1 cellular context compared by ENCODE assay signal in genomic region chr1:222736972-222737371, GRCh38.
TF ChIP-seq lines count a peak whose summit lies in the region.

TSS of gene FAM177B (plus strand) at chr1:222737202. CDS start at chr1:222746546, 9,344 bp downstream.

TF ChIP-seq in GM23338, 12 proteins besides CTCF, POLR2A, EP300 and RAD21 (continued from another document):
- TF ChIP-seq, protein P1, sequence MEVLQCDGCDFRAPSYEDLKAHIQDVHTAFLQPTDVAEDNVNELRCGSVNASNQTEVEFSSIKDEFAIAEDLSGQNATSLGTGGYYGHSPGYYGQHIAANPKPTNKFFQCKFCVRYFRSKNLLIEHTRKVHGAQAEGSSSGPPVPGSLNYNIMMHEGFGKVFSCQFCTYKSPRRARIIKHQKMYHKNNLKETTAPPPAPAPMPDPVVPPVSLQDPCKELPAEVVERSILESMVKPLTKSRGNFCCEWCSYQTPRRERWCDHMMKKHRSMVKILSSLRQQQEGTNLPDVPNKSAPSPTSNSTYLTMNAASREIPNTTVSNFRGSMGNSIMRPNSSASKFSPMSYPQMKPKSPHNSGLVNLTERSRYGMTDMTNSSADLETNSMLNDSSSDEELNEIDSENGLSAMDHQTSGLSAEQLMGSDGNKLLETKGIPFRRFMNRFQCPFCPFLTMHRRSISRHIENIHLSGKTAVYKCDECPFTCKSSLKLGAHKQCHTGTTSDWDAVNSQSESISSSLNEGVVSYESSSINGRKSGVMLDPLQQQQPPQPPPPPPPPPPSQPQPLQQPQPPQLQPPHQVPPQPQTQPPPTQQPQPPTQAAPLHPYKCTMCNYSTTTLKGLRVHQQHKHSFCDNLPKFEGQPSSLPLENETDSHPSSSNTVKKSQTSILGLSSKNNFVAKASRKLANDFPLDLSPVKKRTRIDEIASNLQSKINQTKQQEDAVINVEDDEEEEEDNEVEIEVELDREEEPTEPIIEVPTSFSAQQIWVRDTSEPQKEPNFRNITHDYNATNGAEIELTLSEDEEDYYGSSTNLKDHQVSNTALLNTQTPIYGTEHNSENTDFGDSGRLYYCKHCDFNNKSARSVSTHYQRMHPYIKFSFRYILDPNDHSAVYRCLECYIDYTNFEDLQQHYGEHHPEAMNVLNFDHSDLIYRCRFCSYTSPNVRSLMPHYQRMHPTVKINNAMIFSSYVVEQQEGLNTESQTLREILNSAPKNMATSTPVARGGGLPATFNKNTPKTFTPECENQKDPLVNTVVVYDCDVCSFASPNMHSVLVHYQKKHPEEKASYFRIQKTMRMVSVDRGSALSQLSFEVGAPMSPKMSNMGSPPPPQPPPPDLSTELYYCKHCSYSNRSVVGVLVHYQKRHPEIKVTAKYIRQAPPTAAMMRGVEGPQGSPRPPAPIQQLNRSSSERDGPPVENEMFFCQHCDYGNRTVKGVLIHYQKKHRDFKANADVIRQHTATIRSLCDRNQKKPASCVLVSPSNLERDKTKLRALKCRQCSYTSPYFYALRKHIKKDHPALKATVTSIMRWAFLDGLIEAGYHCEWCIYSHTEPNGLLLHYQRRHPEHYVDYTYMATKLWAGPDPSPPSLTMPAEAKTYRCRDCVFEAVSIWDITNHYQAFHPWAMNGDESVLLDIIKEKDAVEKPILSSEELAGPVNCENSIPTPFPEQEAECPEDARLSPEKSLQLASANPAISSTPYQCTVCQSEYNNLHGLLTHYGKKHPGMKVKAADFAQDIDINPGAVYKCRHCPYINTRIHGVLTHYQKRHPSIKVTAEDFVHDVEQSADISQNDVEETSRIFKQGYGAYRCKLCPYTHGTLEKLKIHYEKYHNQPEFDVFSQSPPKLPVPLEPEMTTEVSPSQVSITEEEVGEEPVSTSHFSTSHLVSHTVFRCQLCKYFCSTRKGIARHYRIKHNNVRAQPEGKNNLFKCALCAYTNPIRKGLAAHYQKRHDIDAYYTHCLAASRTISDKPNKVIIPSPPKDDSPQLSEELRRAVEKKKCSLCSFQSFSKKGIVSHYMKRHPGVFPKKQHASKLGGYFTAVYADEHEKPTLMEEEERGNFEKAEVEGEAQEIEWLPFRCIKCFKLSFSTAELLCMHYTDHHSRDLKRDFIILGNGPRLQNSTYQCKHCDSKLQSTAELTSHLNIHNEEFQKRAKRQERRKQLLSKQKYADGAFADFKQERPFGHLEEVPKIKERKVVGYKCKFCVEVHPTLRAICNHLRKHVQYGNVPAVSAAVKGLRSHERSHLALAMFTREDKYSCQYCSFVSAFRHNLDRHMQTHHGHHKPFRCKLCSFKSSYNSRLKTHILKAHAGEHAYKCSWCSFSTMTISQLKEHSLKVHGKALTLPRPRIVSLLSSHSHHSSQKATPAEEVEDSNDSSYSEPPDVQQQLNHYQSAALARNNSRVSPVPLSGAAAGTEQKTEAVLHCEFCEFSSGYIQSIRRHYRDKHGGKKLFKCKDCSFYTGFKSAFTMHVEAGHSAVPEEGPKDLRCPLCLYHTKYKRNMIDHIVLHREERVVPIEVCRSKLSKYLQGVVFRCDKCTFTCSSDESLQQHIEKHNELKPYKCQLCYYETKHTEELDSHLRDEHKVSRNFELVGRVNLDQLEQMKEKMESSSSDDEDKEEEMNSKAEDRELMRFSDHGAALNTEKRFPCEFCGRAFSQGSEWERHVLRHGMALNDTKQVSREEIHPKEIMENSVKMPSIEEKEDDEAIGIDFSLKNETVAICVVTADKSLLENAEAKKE (CRISPR knock-in tag; IDR thresholded peaks at IDR 0.05): no peak
